Comparison of ENCODE assay signal across 16 cellular contexts in genomic region chr2:127061377-127062273, GRCh38. TPM values are rescaled to one million over a fixed set of nuclear protein-coding genes. Genes with fewer than 3 reads are reported as not detected.
DNase-seq lines count a peak whose midpoint lies in the region; ATAC-seq, FAIRE-seq and TF ChIP-seq lines count a peak whose summit lies in the region.
"Had no signal": no experiment of that assay in that cellular context is flagged by ENCODE, and none has a peak within 500 bp of the region (broad histone marks: within the 10 kb centered on the region; RNA-seq: fewer than 3 reads in every experiment).

No MANE protein-coding gene starts in this region.

- H3K36me3 Mint-ChIP-seq in activated CD4-positive, alpha-beta T cell treated with anti-CD3 and anti-CD28 coated beads, Interleukin-2, amount 10 ng/mL, durations not matched to agents 7 days and 5 days (ENCODE audit: low read depth): peaks cover 20% of the 10 kb centered on the region

- no peak overlapping the region for H3K4me3 Mint-ChIP-seq in activated CD4-positive, alpha-beta T cell treated with anti-CD3 and anti-CD28 coated beads, Interleukin-2, amount 10 ng/mL, durations not matched to agents 7 days and 5 days
- H3K4me3 Mint-ChIP-seq: activated naive CD4-positive, alpha-beta T cell treated with anti-CD3 and anti-CD28 coated beads for 36 hours; central memory CD8-positive, alpha-beta T cell had no signal

- H3K9me3 ChIP-seq in spleen: no peaks in the 10 kb centered on the region
- H3K9me3 ChIP-seq in pancreas: no peaks in the 10 kb centered on the region
- H3K9me3 ChIP-seq: esophagus muscularis mucosa, suprapubic skin had no signal

- peaks cover 9 to 67% (median 40%) of the 10 kb centered on the region in 6 donors for H3K4me1 ChIP-seq in spleen
- H3K4me1 ChIP-seq in pancreas: no peaks in the 10 kb centered on the region

- H3K4me3 ChIP-seq in spleen: no peak overlapping the region
- H3K4me3 ChIP-seq in pancreas: no peak overlapping the region
- H3K4me3 ChIP-seq: esophagus muscularis mucosa, suprapubic skin had no signal

- intact Hi-C loops in spleen (cut with DNase I; ENCODE audit: low total_unique reads) (no loop called here), pancreas (cut with DNase I) (no loop called here)

- no peaks in the 10 kb centered on the region for H3K9me3 Mint-ChIP-seq in activated CD4-positive, alpha-beta T cell treated with anti-CD3 and anti-CD28 coated beads, Interleukin-2, amount 10 ng/mL, durations not matched to agents 7 days and 5 days
- H3K9me3 Mint-ChIP-seq: activated naive CD4-positive, alpha-beta T cell treated with anti-CD3 and anti-CD28 coated beads for 36 hours; central memory CD8-positive, alpha-beta T cell had no signal

- POLR2A ChIA-PET in activated CD4-positive, alpha-beta T cell treated with anti-CD3 and anti-CD28 coated beads, Interleukin-2, amount 10 ng/mL, durations not matched to agents 7 days and 5 days (lab: Charles Lee): no interaction called here

- H3K27ac ChIP-seq in spleen (peak overlapping the region in 6 of 8 donors; percentile 21 to 76 (median 58)), pancreas (no peak overlapping the region)
- H3K27ac ChIP-seq: 22Rv1, esophagus muscularis mucosa, suprapubic skin had no signal

- no peak for FAIRE-seq in pancreas (lab: Jason Lieb, UNC)

- H3K27ac Mint-ChIP-seq in activated CD4-positive, alpha-beta T cell treated with anti-CD3 and anti-CD28 coated beads, Interleukin-2, amount 10 ng/mL, durations not matched to agents 7 days and 5 days: no peak overlapping the region
- H3K27ac Mint-ChIP-seq: activated naive CD4-positive, alpha-beta T cell treated with anti-CD3 and anti-CD28 coated beads for 36 hours had no signal

- TF ChIP-seq CTCF in spleen (IDR thresholded peaks at IDR 0.05 in 8 of 11, conservative IDR thresholded peaks at IDR 0.05 in 3 of 11) (no peak), pancreas (IDR thresholded peaks at IDR 0.05) (no peak)

- 50 to 73% (median 54%) methylated on average over 19 to 23 of the region's 23 CpGs for WGBS in spleen, 5 donors
- WGBS in pancreas, 2 donors: 80 to 90% methylated on average over 22 to 23 of the region's 23 CpGs

- no peak for TF ChIP-seq POLR2A in spleen (IDR thresholded peaks at IDR 0.05)

- H3K27me3 ChIP-seq in spleen (replicated peaks in 1 of 7) (no peaks in the 10 kb centered on the region), pancreas (no peaks in the 10 kb centered on the region)
- H3K27me3 ChIP-seq: esophagus muscularis mucosa, suprapubic skin had no signal

- H3K27me3 Mint-ChIP-seq in activated CD4-positive, alpha-beta T cell treated with anti-CD3 and anti-CD28 coated beads, Interleukin-2, amount 10 ng/mL, durations not matched to agents 7 days and 5 days: no peaks in the 10 kb centered on the region
- H3K27me3 Mint-ChIP-seq: central memory CD8-positive, alpha-beta T cell had no signal

- peaks cover 0 to 93% (median 51%) of the 10 kb centered on the region in 6 donors for H3K36me3 ChIP-seq in spleen
- H3K36me3 ChIP-seq in pancreas: no peaks in the 10 kb centered on the region

- ATAC-seq in pancreas: no peak

- CTCF ChIA-PET in activated CD4-positive, alpha-beta T cell treated with anti-CD3 and anti-CD28 coated beads, Interleukin-2, amount 10 ng/mL, durations not matched to agents 7 days and 5 days (lab: Charles Lee): interaction anchor here (1.2 kb wide), 1 partner anchor 20 kb away, joined by 3 read pairs; no protein-coding TSS in a partner anchor

- DNase-seq in DMS 273 (lab: John Stamatoyannopoulos, UW; ENCODE audit: unreplicated experiment) (peak; percentile 55), DMS 273 treated with DMSO at 0.1 percent for 48 hours (lab: John Stamatoyannopoulos, UW) (no peak), UCSD-AML1 (lab: John Stamatoyannopoulos, UW; ENCODE audit: unreplicated experiment) (peak; percentile 76), islet precursor cell (peak; percentile 72), spleen (no peak), pancreas (no peak), HK-2 (ENCODE audit: unreplicated experiment) (no peak)
- DNase-seq in activated CD4-positive, alpha-beta T cell treated with anti-CD3 and anti-CD28 coated beads, Interleukin-2, amount 10 ng/mL, durations not matched to agents 7 days and 5 days: no peak
- DNase-seq: activated naive CD4-positive, alpha-beta T cell treated with anti-CD3 and anti-CD28 coated beads for 36 hours; NCI-H1436 treated with DMSO at 0.1 percent for 48 hours; NCI-H510A; RPMI8226 had no signal

- peaks cover 6% of the 10 kb centered on the region for H3K4me1 Mint-ChIP-seq in activated CD4-positive, alpha-beta T cell treated with anti-CD3 and anti-CD28 coated beads, Interleukin-2, amount 10 ng/mL, durations not matched to agents 7 days and 5 days

RNA-seq across cellular contexts. Expression of gene BIN1, which starts 45.3 kb away (rescaled TPM):
- total RNA-seq in spleen (100 to 1,000 TPM in 2 of 7 donors, 10 to 100 TPM in 5; 60.0 to 123 (median 68.8) TPM), pancreas (10 to 100 TPM; 13.3 to 21.3 (median 15.4) TPM)
- polyA plus RNA-seq in spleen (100 to 1,000 TPM in 1 of 3 donors, 10 to 100 TPM in 2; 57.2 to 106 (median 71.9) TPM), pancreas (10 to 100 TPM; 15.6 to 19.6 TPM)
- 100 to 1,000 TPM; 140 to 148 TPM for total RNA-seq in activated CD4-positive, alpha-beta T cell treated with anti-CD3 and anti-CD28 coated beads, Interleukin-2, amount 10 ng/mL, durations not matched to agents 7 days and 5 days

Comparison
In these comparisons a context has a peak if more than half of its experiments do, and no peak if none do; other contexts are left out.
1. DNase-seq: peak in DMS 273 (single experiment), UCSD-AML1 (single experiment) and islet precursor cell (single experiment); none in DMS 273 treated with DMSO at 0.1 percent for 48 hours (single experiment), spleen (single experiment), pancreas (0 of 6), activated CD4-positive, alpha-beta T cell treated with anti-CD3 and anti-CD28 coated beads, Interleukin-2, amount 10 ng/mL, durations not matched to agents 7 days and 5 days (single experiment) and HK-2 (single experiment).
2. H3K27ac ChIP-seq: peak in spleen (6 of 8); none in pancreas (0 of 4).